Comparison of ENCODE assay signal across 13 cellular contexts in the genomic region with DNA sequence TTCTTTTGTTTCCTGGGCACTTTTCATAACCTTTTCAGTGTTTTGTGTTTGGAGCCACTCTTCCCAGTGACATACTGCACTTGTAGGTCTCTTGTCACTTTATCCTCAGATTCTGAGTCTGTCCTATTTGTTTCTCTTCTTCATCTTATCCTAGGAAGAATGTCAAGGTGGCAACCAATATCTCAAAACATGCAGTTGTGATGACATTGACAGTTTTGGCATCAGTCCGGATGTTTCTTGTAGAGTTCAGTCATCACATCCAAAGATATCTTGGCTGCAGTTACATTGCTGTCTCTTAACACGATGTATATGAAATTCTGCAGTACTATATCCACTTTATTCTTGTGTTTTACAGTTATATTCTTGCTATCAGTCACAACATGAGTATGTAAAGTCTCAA.
"Had no signal": no experiment of that assay in that cellular context is flagged by ENCODE, and none has a peak within 500 bp of the region (broad histone marks: within the 10 kb centered on the region; RNA-seq: fewer than 3 reads in every experiment).

No MANE protein-coding gene starts in this region.

- H3K4me1 ChIP-seq: colonic mucosa had no signal

- H3K27ac ChIP-seq: colonic mucosa, pancreas, transverse colon had no signal

- H3K27ac Mint-ChIP-seq: activated CD4-positive, alpha-beta T cell treated with anti-CD3 and anti-CD28 coated beads, Interleukin-2, amount 10 ng/mL, durations not matched to agents 7 days and 5 days; activated naive CD4-positive, alpha-beta T cell treated with anti-CD3 and anti-CD28 coated beads, Interleukin-2, amount 10 ng/mL, durations not matched to agents 7 days and 5 days; activated T-helper 2 cell treated with anti-CD3 and anti-CD28 coated beads, Interferon-gamma antibody, Interleukin-2, Interleukin-4, amounts not matched to agents 10 μg/mL and 5 μg/mL and 100 μg/mL, durations not matched to agents 14 hours and 24 hours and 36 hours; stimulated activated effector memory CD8-positive, alpha-beta T cell treated with anti-CD3 and anti-CD28 coated beads, Interleukin-12 subunit alpha, Interleukin-12 subunit beta, amount 100 ng/mL, for 72 hours had no signal

- H3K36me3 ChIP-seq: colonic mucosa, pancreas, transverse colon had no signal

- H3K27me3 Mint-ChIP-seq: activated CD4-positive, alpha-beta T cell treated with anti-CD3 and anti-CD28 coated beads, Interleukin-2, amount 10 ng/mL, durations not matched to agents 7 days and 5 days; activated naive CD4-positive, alpha-beta T cell treated with anti-CD3 and anti-CD28 coated beads, Interleukin-2, amount 10 ng/mL, durations not matched to agents 7 days and 5 days had no signal

- H3K4me3 ChIP-seq: colonic mucosa, pancreas, transverse colon had no signal

- H3K27me3 ChIP-seq: colonic mucosa, pancreas, transverse colon had no signal

- H3K9me3 Mint-ChIP-seq: activated CD4-positive, alpha-beta T cell treated with anti-CD3 and anti-CD28 coated beads, Interleukin-2, amount 10 ng/mL, durations not matched to agents 7 days and 5 days; activated naive CD4-positive, alpha-beta T cell treated with anti-CD3 and anti-CD28 coated beads, Interleukin-2, amount 10 ng/mL, durations not matched to agents 7 days and 5 days; activated T-helper 2 cell treated with anti-CD3 and anti-CD28 coated beads, Interferon-gamma antibody, Interleukin-2, Interleukin-4, amounts not matched to agents 10 μg/mL and 5 μg/mL and 100 μg/mL, durations not matched to agents 14 hours and 24 hours and 36 hours; stimulated activated effector memory CD8-positive, alpha-beta T cell treated with anti-CD3 and anti-CD28 coated beads, Interleukin-12 subunit alpha, Interleukin-12 subunit beta, amount 100 ng/mL, for 72 hours had no signal

- DNase-seq: activated CD4-positive, alpha-beta T cell treated with anti-CD3 and anti-CD28 coated beads, Interleukin-2, amount 10 ng/mL, durations not matched to agents 7 days and 5 days; activated naive CD4-positive, alpha-beta T cell treated with anti-CD3 and anti-CD28 coated beads, Interleukin-2, amount 10 ng/mL, durations not matched to agents 7 days and 5 days; colonic mucosa; hypothalamus; kidney glomerular epithelial cell; mesendoderm; pancreas; stimulated activated CD4-positive, alpha-beta T cell treated with anti-CD3 and anti-CD28 coated beads, Interleukin-12 subunit alpha, Interleukin-12 subunit beta, amount 100 ng/mL, for 4 hours; stimulated activated CD4-positive, alpha-beta T cell treated with anti-CD3 and anti-CD28 coated beads, Interleukin-2, amount 100 ng/mL, for 24 hours; substantia nigra; transverse colon had no signal

- H3K4me3 Mint-ChIP-seq: activated CD4-positive, alpha-beta T cell treated with anti-CD3 and anti-CD28 coated beads, Interleukin-2, amount 10 ng/mL, durations not matched to agents 7 days and 5 days; activated naive CD4-positive, alpha-beta T cell treated with anti-CD3 and anti-CD28 coated beads, Interleukin-2, amount 10 ng/mL, durations not matched to agents 7 days and 5 days; stimulated activated effector memory CD8-positive, alpha-beta T cell treated with anti-CD3 and anti-CD28 coated beads, Interleukin-12 subunit alpha, Interleukin-12 subunit beta, amount 100 ng/mL, for 72 hours had no signal

- H3K9me3 ChIP-seq: colonic mucosa, pancreas, transverse colon had no signal
